ENCODE assay signal across 28 cellular contexts in the genomic region with DNA sequence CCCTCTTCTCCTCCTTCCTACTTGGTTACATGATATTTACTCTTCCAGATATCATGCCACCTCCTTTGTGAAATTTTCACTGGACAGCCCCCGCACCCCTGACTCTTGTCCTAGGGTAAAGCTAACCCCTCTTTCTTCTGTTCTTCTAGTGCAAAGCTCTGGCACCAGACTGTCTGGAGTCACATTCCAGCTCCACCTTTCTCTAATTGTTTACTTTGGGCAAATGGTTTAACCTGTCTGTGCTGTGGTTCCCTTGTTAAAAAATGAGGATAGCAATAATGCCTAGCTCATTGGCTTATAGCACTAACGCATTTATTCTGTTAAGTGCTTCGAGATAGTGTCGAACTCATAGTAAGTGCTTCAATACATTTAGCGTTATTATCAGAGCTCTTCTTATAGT.
"Had no signal": no experiment of that assay in that cellular context is flagged by ENCODE, and none has a peak within 500 bp of the region (broad histone marks: within the 10 kb centered on the region; RNA-seq: fewer than 3 reads in every experiment).

No MANE protein-coding gene starts in this region.

- H3K27ac ChIP-seq: cardiac muscle cell, Peyer's patch, RWPE1, SJCRH30, VCaP had no signal

- DNase-seq: activated CD4-positive, alpha-beta memory T cell treated with anti-CD3 and anti-CD28 coated beads, Interleukin-2, amount 10 ng/mL, durations not matched to agents 7 days and 5 days; activated CD4-positive, alpha-beta T cell treated with anti-CD3 and anti-CD28 coated beads, Interleukin-2, amount 10 ng/mL, durations not matched to agents 7 days and 5 days; activated CD4-positive, CD25-positive, alpha-beta regulatory T cell; activated gamma-delta T cell; activated naive CD4-positive, alpha-beta T cell treated with anti-CD3 and anti-CD28 coated beads for 36 hours; activated T-cell treated with anti-CD3 and anti-CD28 coated beads for 4 hours; activated T-cell treated with anti-CD3 and anti-CD28 coated beads, Interleukin-2, amount 50 U/mL, for 48 hours; amygdala; KG1; NCI-H1092; NCI-H146; NCI-H187 treated with DMSO at 0.1 percent for 48 hours; NCI-H2081 treated with DMSO at 0.1 percent for 48 hours; NCI-H345; NCI-H510A; NCI-H526 treated with DMSO at 0.1 percent for 48 hours; NK-92 treated with Interleukin-12 subunit alpha and Interleukin-12 subunit beta, amount 100 ng/mL, for 24 hours; OCI-M1; Peyer's patch; Right ventricle myocardium superior; SJCRH30; SK-N-SH; T-helper 1 cell had no signal

- ATAC-seq: activated T-helper 17 cell treated with anti-CD3 and anti-CD28 coated beads, Interleukin-2, amount 50 U/mL, for 72 hours had no signal

- FAIRE-seq: astrocyte had no signal

- H3K4me1 ChIP-seq: Peyer's patch had no signal

- H3K36me3 ChIP-seq: cardiac muscle cell, Peyer's patch, SJCRH30 had no signal

- H3K4me3 ChIP-seq: cardiac muscle cell, Peyer's patch, SJCRH30 had no signal

- H3K9me3 ChIP-seq: Peyer's patch, SJCRH30, SK-N-SH had no signal

- H3K27me3 ChIP-seq: cardiac muscle cell, Peyer's patch, SJCRH30 had no signal
